Comparison of ENCODE assay signal across 24 cellular contexts in genomic region chr1:114710360-114710759, GRCh38. TPM values are rescaled to one million over a fixed set of nuclear protein-coding genes. Genes with fewer than 3 reads are reported as not detected.
"Had no signal": no experiment of that assay in that cellular context is flagged by ENCODE, and none has a peak within 500 bp of the region (broad histone marks: within the 10 kb centered on the region; RNA-seq: fewer than 3 reads in every experiment).

No MANE protein-coding gene starts in this region.

- ATAC-seq: HepG2 had no signal

- H3K4me3 ChIP-seq: MG63, SJSA1, SK-N-MC had no signal

- H3K27me3 ChIP-seq: MG63, SJSA1 had no signal

- H3K4me1 ChIP-seq: SJSA1 had no signal

- DNase-seq: IMR-90, Karpas-422, KG1, MG63, NCI-H1092, NCI-H1105 treated with DMSO at 0.1 percent for 48 hours, NCI-H1417 treated with DMSO at 0.1 percent for 48 hours, NCI-H146, NCI-H1694 treated with DMSO at 0.1 percent for 48 hours, NCI-H1930, NCI-H2081, NCI-H2107, NCI-H2227 treated with DMSO at 0.1 percent for 48 hours, NCI-H524, NCI-H526 treated with DMSO at 0.1 percent for 48 hours, NCI-H748 treated with DMSO at 0.1 percent for 48 hours, Right ventricle myocardium superior, RPMI8226, SIG-M5 had no signal

- H3K27ac ChIP-seq: SJSA1, SK-N-MC had no signal

- H3K9me3 ChIP-seq: MG63, SJSA1 had no signal

RNA-seq across cellular contexts. Expression of gene AMPD1, which starts 15.0 kb away (rescaled TPM):
- total RNA-seq: HepG2, HT1080, IMR-90, NCI-H460, Right ventricle myocardium superior, SJSA1 had no signal
- polyA plus RNA-seq: HepG2, IMR-90 had no signal
